In the genomic region with DNA sequence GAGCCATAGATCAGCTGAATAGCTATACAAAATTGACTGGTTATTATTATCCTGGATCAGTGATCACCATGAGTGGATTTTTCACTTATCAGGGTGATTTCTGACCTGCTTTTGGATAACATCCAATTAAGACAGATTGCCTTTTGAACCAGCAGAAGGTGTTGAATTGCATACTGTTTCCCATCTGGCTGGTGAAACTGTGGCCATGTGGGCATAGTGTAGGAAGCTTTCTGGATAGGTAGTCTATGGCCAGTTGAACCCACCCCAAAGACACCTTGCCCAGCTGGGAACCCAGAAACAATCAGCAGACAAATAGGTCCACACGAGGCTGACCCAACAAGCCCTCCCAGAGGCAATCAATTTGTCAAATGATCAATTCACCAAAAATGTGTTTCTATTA, we compare ENCODE assay signal across 18 cellular contexts.
"Had no signal": no experiment of that assay in that cellular context is flagged by ENCODE, and none has a peak within 500 bp of the region (broad histone marks: within the 10 kb centered on the region; RNA-seq: fewer than 3 reads in every experiment).

No MANE protein-coding gene starts in this region.

- H3K4me3 Mint-ChIP-seq: activated B cell treated with CpG ODN at 0.5 μM for 24 hours; activated CD4-positive, alpha-beta T cell treated with anti-CD3 and anti-CD28 coated beads, Interleukin-2, amount 10 ng/mL, durations not matched to agents 24 days and 14 days; activated CD8-positive, alpha-beta T cell treated with anti-CD3 and anti-CD28 coated beads, Interleukin-2, amount 10 ng/mL, durations not matched to agents 7 days and 5 days; activated naive CD8-positive, alpha-beta T cell; mesothelial cell of epicardium had no signal

- H3K4me1 Mint-ChIP-seq: activated B cell treated with CpG ODN at 0.5 μM for 24 hours, mesothelial cell of epicardium had no signal

- H3K27me3 Mint-ChIP-seq: activated CD4-positive, alpha-beta T cell treated with anti-CD3 and anti-CD28 coated beads, Interleukin-2, amount 10 ng/mL, durations not matched to agents 24 days and 14 days; activated naive CD8-positive, alpha-beta T cell had no signal

- H3K27ac Mint-ChIP-seq: activated B cell treated with CpG ODN at 0.5 μM for 24 hours; activated CD4-positive, alpha-beta T cell treated with anti-CD3 and anti-CD28 coated beads, Interleukin-2, amount 10 ng/mL, durations not matched to agents 24 days and 14 days; activated CD8-positive, alpha-beta T cell treated with anti-CD3 and anti-CD28 coated beads, Interleukin-2, amount 10 ng/mL, durations not matched to agents 7 days and 5 days; activated naive CD8-positive, alpha-beta T cell; mesothelial cell of epicardium had no signal

- ATAC-seq: activated CD8-positive, alpha-beta T cell treated with anti-CD3 and anti-CD28 coated beads, Interleukin-2, amount 10 ng/mL, durations not matched to agents 7 days and 5 days; left cardiac atrium; sciatic nerve; upper lobe of right lung had no signal

- FAIRE-seq: endothelial cell of umbilical vein had no signal

- H3K36me3 Mint-ChIP-seq: activated naive CD8-positive, alpha-beta T cell had no signal

- DNase-seq: activated B cell treated with CpG ODN at 0.5 μM for 24 hours; activated CD4-positive, alpha-beta T cell treated with anti-CD3 and anti-CD28 coated beads, Interleukin-2, amount 10 ng/mL, durations not matched to agents 24 days and 14 days; activated CD8-positive, alpha-beta memory T cell treated with anti-CD3 and anti-CD28 coated beads, Interleukin-2, amount 50 U/mL, for 4 hours; activated CD8-positive, alpha-beta T cell treated with anti-CD3 and anti-CD28 coated beads, Interleukin-2, amount 10 ng/mL, durations not matched to agents 7 days and 5 days; activated gamma-delta T cell; activated T-cell treated with anti-CD3 and anti-CD28 coated beads, Interleukin-2, amount 50 U/mL, for 48 hours; amniotic stem cell; cortex of kidney; effector CD4-positive, alpha-beta T cell; foreskin fibroblast; left cardiac atrium; spleen; stimulated activated CD4-positive, alpha-beta T cell treated with anti-CD3 and anti-CD28 coated beads, Interleukin-1b, Interleukin-23, amount 100 ng/mL, for 48 hours; upper lobe of right lung had no signal

- H3K9me3 Mint-ChIP-seq: mesothelial cell of epicardium had no signal
